In genomic region chr1:76059461-76059860, GRCh38 we compare ENCODE assay signal across 30 cellular contexts. TPM values are rescaled to one million over a fixed set of nuclear protein-coding genes. Genes with fewer than 3 reads are reported as not detected.
DNase-seq lines count a peak whose midpoint lies in the region; ATAC-seq and TF ChIP-seq lines count a peak whose summit lies in the region.
"Had no signal": no experiment of that assay in that cellular context is flagged by ENCODE, and none has a peak within 500 bp of the region (broad histone marks: within the 10 kb centered on the region; RNA-seq: fewer than 3 reads in every experiment).

No MANE protein-coding gene starts in this region.

- no peak overlapping the region for H3K9ac ChIP-seq in H9 (ENCODE audit: extremely low read depth, insufficient read length, low read length)
- H3K9ac ChIP-seq: parathyroid adenoma had no signal

- H3K27me3 ChIP-seq in Panc1 (ENCODE audit: control insufficient read depth, insufficient read depth, low read length) (no peaks in the 10 kb centered on the region), body of pancreas (no peaks in the 10 kb centered on the region), H9 (ENCODE audit: insufficient read depth, low read length) (no peaks in the 10 kb centered on the region)

- DNase-seq in COLO829 (ENCODE audit: low spot score) (peak; percentile 38), HuH-7 (ENCODE audit: low spot score) (peak; percentile 8), Panc1 (ENCODE audit: low read depth, low spot score) (no peak), nephron progenitor cell (no peak), body of pancreas (no peak), NCI-H2107 treated with DMSO at 0.1 percent for 48 hours (lab: John Stamatoyannopoulos, UW; ENCODE audit: unreplicated experiment) (no peak), H9 (no peak)
- DNase-seq: activated CD4-positive, alpha-beta memory T cell treated with anti-CD3 and anti-CD28 coated beads, Interleukin-2, amount 10 ng/mL, durations not matched to agents 7 days and 5 days; activated CD4-positive, alpha-beta T cell treated with anti-CD3 and anti-CD28 coated beads for 1 hour; activated naive CD4-positive, alpha-beta T cell treated with anti-CD3 and anti-CD28 coated beads, Interleukin-2, amount 50 U/mL, for 16 hours; amygdala; effector CD4-positive, alpha-beta T cell; islet precursor cell; mucosa of descending colon; NCI-H1105; NCI-H446; right cardiac atrium; RPMI8226; stimulated activated CD4-positive, alpha-beta T cell treated with anti-CD3 and anti-CD28 coated beads, Interleukin-4, amount 100 ng/mL, for 24 hours; T-helper 2 cell; trophoblast cell had no signal

- H3K27me3 Mint-ChIP-seq in nephron progenitor cell (ENCODE audit: low read depth, poor library complexity) (no peaks in the 10 kb centered on the region), H9 (ENCODE audit: low read depth) (no peaks in the 10 kb centered on the region)

- no peak overlapping the region for H2BK12ac ChIP-seq in H9 (ENCODE audit: insufficient read length, low read depth, low read length)

- no peak overlapping the region for H2AK5ac ChIP-seq in H9 (ENCODE audit: insufficient read length, low read length)

- no peaks in the 10 kb centered on the region for H3K79me2 ChIP-seq in H9 (ENCODE audit: insufficient read depth, low read length)
- H3K79me2 ChIP-seq: parathyroid adenoma had no signal

- no TSS peak for BruUV-seq in Panc1 (replicated peaks; lab: Mats Ljungman, UMichigan)

- H3K23me2 ChIP-seq in H9 (ENCODE audit: insufficient read length, low read depth, low read length, poor library complexity, severe bottlenecking), result no peaks in the 10 kb centered on the region

- H4K91ac ChIP-seq in H9 (ENCODE audit: insufficient read length, low read depth, low read length), result no peak overlapping the region

- H4K8ac ChIP-seq in H9 (replicated peaks; ENCODE audit: insufficient read length, low read depth, low read length), result no peak overlapping the region

- H3K4me3 Mint-ChIP-seq in nephron progenitor cell (peak overlapping the region; percentile 9), H9 (no peak overlapping the region)
- H3K4me3 Mint-ChIP-seq: activated CD4-positive, alpha-beta memory T cell treated with anti-CD3 and anti-CD28 coated beads, Interleukin-2, amount 10 ng/mL, durations not matched to agents 7 days and 5 days; activated T-helper 17 cell treated with anti-CD3 and anti-CD28 coated beads, Interleukin-2, amount 50 U/mL, for 72 hours; GM23338; natural killer cell treated with Interleukin-12 subunit alpha and Interleukin-12 subunit beta and Interleukin-15 and Interleukin-18, amount 100 ng/mL, for 72 hours; stimulated activated effector memory CD8-positive, alpha-beta T cell treated with anti-CD3 and anti-CD28 coated beads, Interleukin-12 subunit alpha, Interleukin-12 subunit beta, amount 100 ng/mL, for 72 hours had no signal

- H3K36me3 ChIP-seq in Panc1 (ENCODE audit: control insufficient read depth, insufficient read depth, low read length), result no peaks in the 10 kb centered on the region
- no peaks in the 10 kb centered on the region for H3K36me3 ChIP-seq in body of pancreas (replicated peaks in 1 of 2; ENCODE audit: insufficient read depth in 1 of 2, low read depth in 2 of 2)
- H3K36me3 ChIP-seq: breast epithelium had no signal

- H3K36me3 Mint-ChIP-seq in nephron progenitor cell (ENCODE audit: low read depth) (no peaks in the 10 kb centered on the region), H9 (ENCODE audit: insufficient read depth in 1 of 3, low read depth in 3 of 3) (no peaks in the 10 kb centered on the region; a peak in 1 of 7 replicates)
- H3K36me3 Mint-ChIP-seq: natural killer cell treated with Interleukin-12 subunit alpha and Interleukin-12 subunit beta and Interleukin-15 and Interleukin-18, amount 100 ng/mL, for 72 hours; stimulated activated effector memory CD8-positive, alpha-beta T cell treated with anti-CD3 and anti-CD28 coated beads, Interleukin-12 subunit alpha, Interleukin-12 subunit beta, amount 100 ng/mL, for 72 hours had no signal

- H3K27ac Mint-ChIP-seq in nephron progenitor cell (peak overlapping the region; percentile 64), H9 (no peak overlapping the region)
- H3K27ac Mint-ChIP-seq: activated CD4-positive, alpha-beta memory T cell treated with anti-CD3 and anti-CD28 coated beads, Interleukin-2, amount 10 ng/mL, durations not matched to agents 7 days and 5 days; activated T-helper 17 cell treated with anti-CD3 and anti-CD28 coated beads, Interleukin-2, amount 50 U/mL, for 72 hours; GM23338; natural killer cell treated with Interleukin-12 subunit alpha and Interleukin-12 subunit beta and Interleukin-15 and Interleukin-18, amount 100 ng/mL, for 72 hours; stimulated activated effector memory CD8-positive, alpha-beta T cell treated with anti-CD3 and anti-CD28 coated beads, Interleukin-12 subunit alpha, Interleukin-12 subunit beta, amount 100 ng/mL, for 72 hours had no signal

- no peak overlapping the region for H2BK5ac ChIP-seq in H9 (ENCODE audit: insufficient read length, low read length)

- H3K4me2 ChIP-seq in H9 (ENCODE audit: insufficient read depth, insufficient read length, low read length), result no peak overlapping the region
- H3K4me2 ChIP-seq: GM23338 had no signal

- H3T11ph ChIP-seq in H9 (ENCODE audit: low read length), result no peak overlapping the region

- TF ChIP-seq POLR2A in body of pancreas (IDR thresholded peaks at IDR 0.05), result no peak

- no peak overlapping the region for H3K18ac ChIP-seq in H9 (ENCODE audit: insufficient read length, low read depth, low read length)

- no peak overlapping the region for H3K14ac ChIP-seq in H9 (ENCODE audit: insufficient read depth, low read length)

- H3K56ac ChIP-seq in H9 (ENCODE audit: insufficient read length, low read depth, low read length), result no peak overlapping the region

- H3K27ac ChIP-seq in Panc1 (ENCODE audit: low read length) (no peak overlapping the region), body of pancreas (no peak overlapping the region), H9 (ENCODE audit: insufficient read length, low read depth, low read length) (no peak overlapping the region)
- H3K27ac ChIP-seq: breast epithelium, C4-2B, epithelial cell of prostate, parathyroid adenoma, SK-N-MC had no signal

- H3K9me3 ChIP-seq in Panc1 (ENCODE audit: control insufficient read depth, insufficient read depth, low read depth, low read length), result no peaks in the 10 kb centered on the region
- H3K9me3 ChIP-seq in body of pancreas, result no peaks in the 10 kb centered on the region
- no peaks in the 10 kb centered on the region for H3K9me3 ChIP-seq in H9 (ENCODE audit: control insufficient read depth, low read depth, low read length)
- H3K9me3 ChIP-seq: breast epithelium, mucosa of descending colon had no signal

- ATAC-seq in Panc1 (peak; percentile 48; the same call in 1 of the 2 replicates), body of pancreas (no peak)
- ATAC-seq: activated T-helper 17 cell treated with anti-CD3 and anti-CD28 coated beads, Interleukin-2, amount 50 U/mL, for 72 hours; GM23338; mucosa of descending colon; natural killer cell treated with Interleukin-12 subunit alpha and Interleukin-12 subunit beta and Interleukin-15 and Interleukin-18, amount 100 ng/mL, for 72 hours; right cardiac atrium; stimulated activated effector memory CD8-positive, alpha-beta T cell treated with anti-CD3 and anti-CD28 coated beads, Interleukin-12 subunit alpha, Interleukin-12 subunit beta, amount 100 ng/mL, for 72 hours had no signal

- TF ChIP-seq CTCF in Panc1 (IDR thresholded peaks at IDR 0.05), result no peak
- no peak for TF ChIP-seq CTCF in nephron progenitor cell (IDR thresholded peaks at IDR 0.05)
- TF ChIP-seq CTCF in body of pancreas (IDR thresholded peaks at IDR 0.05), result no peak
- TF ChIP-seq CTCF in H9 (conservative IDR thresholded peaks at IDR 0.05), result no peak

- no peak overlapping the region for H4K5ac ChIP-seq in H9 (ENCODE audit: insufficient read length, low read depth, low read length)

- H3K4me1 ChIP-seq in Panc1 (ENCODE audit: control insufficient read depth, insufficient read depth, low read length) (no peaks in the 10 kb centered on the region), body of pancreas (no peaks in the 10 kb centered on the region), H9 (ENCODE audit: insufficient read depth, low read length) (peaks cover 5% of the 10 kb centered on the region)
- H3K4me1 ChIP-seq: breast epithelium, parathyroid adenoma had no signal

- H2AFZ ChIP-seq in H9 (ENCODE audit: low read length), result no peak overlapping the region
- H2AFZ ChIP-seq: GM23338, parathyroid adenoma had no signal

- no peak overlapping the region for H2BK15ac ChIP-seq in H9 (ENCODE audit: low read depth, low read length)

- WGBS in body of pancreas, 2 donors, result 33 to 39% methylated on average over 2 of the region's 2 CpGs
- no CpG with 5 or more reads among the region's 2 CpGs for WGBS in H9 (ENCODE audit: extremely low coverage, insufficient read length, low lambda C conversion rate)

- H3K4me1 Mint-ChIP-seq in nephron progenitor cell (peaks cover 34% of the 10 kb centered on the region), H9 (peaks cover 9 to 19% of the 10 kb centered on the region in 2 experiments; a peak in 3 of 4 replicates)
- H3K4me1 Mint-ChIP-seq: activated CD4-positive, alpha-beta memory T cell treated with anti-CD3 and anti-CD28 coated beads, Interleukin-2, amount 10 ng/mL, durations not matched to agents 7 days and 5 days; activated T-helper 17 cell treated with anti-CD3 and anti-CD28 coated beads, Interleukin-2, amount 50 U/mL, for 72 hours; stimulated activated effector memory CD8-positive, alpha-beta T cell treated with anti-CD3 and anti-CD28 coated beads, Interleukin-12 subunit alpha, Interleukin-12 subunit beta, amount 100 ng/mL, for 72 hours had no signal

- H4K20me1 ChIP-seq in H9 (ENCODE audit: control insufficient read depth, insufficient read depth, insufficient read length), result no peaks in the 10 kb centered on the region

- H3K4me3 ChIP-seq in Panc1 (ENCODE audit: low read depth in 2 of 2, low read length in 2 of 2) (no peak overlapping the region), body of pancreas (no peak overlapping the region)
- H3K4me3 ChIP-seq: breast epithelium, GM23338, mucosa of descending colon, SK-N-MC had no signal

- H2BK120ac ChIP-seq in H9 (ENCODE audit: low read depth, low read length, poor library complexity, severe bottlenecking), result no peak overlapping the region

- no peak overlapping the region for H2BK20ac ChIP-seq in H9 (ENCODE audit: low read depth, low read length, poor library complexity, severe bottlenecking)

- CTCF ChIA-PET in Panc1 (lab: Charles Lee), result no interaction called here

- no peaks in the 10 kb centered on the region for H3K79me1 ChIP-seq in H9 (ENCODE audit: insufficient read depth, low read depth, low read length, poor library complexity, severe bottlenecking)

- intact Hi-C loops in Panc1 (cut with micrococcal nuclease; ENCODE audit: unreplicated experiment), result no loop called here
- intact Hi-C loops in body of pancreas (cut with DNase I), result no loop called here

- H3K4ac ChIP-seq in H9 (ENCODE audit: low read depth, low read length), result no peak overlapping the region

- POLR2A ChIA-PET in Panc1 (lab: Charles Lee), result no interaction called here

- H3K9me3 Mint-ChIP-seq in nephron progenitor cell (no peaks in the 10 kb centered on the region), H9 (no peaks in the 10 kb centered on the region)
- H3K9me3 Mint-ChIP-seq: activated CD4-positive, alpha-beta memory T cell treated with anti-CD3 and anti-CD28 coated beads, Interleukin-2, amount 10 ng/mL, durations not matched to agents 7 days and 5 days; activated T-helper 17 cell treated with anti-CD3 and anti-CD28 coated beads, Interleukin-2, amount 50 U/mL, for 72 hours; GM23338; natural killer cell treated with Interleukin-12 subunit alpha and Interleukin-12 subunit beta and Interleukin-15 and Interleukin-18, amount 100 ng/mL, for 72 hours; stimulated activated effector memory CD8-positive, alpha-beta T cell treated with anti-CD3 and anti-CD28 coated beads, Interleukin-12 subunit alpha, Interleukin-12 subunit beta, amount 100 ng/mL, for 72 hours had no signal

- no peak overlapping the region for H3K23ac ChIP-seq in H9 (ENCODE audit: insufficient read length, low read depth, low read length)

- in situ Hi-C loops in Panc1 (cut with HindIII; ENCODE audit: low pct_unique_long_range_greater_than_20kb, low sequenced_read_pairs), result no loop called here

RNA-seq across cellular contexts. Expression of gene ST6GALNAC3, which starts 15.1 kb away (rescaled TPM):
- total RNA-seq in Panc1 (2021; ENCODE audit: unreplicated experiment), result 0.03 TPM
- not detected for polyA plus RNA-seq in Panc1 (2012; ENCODE audit: insufficient read length)
- total RNA-seq in body of pancreas, result 1 to 10 TPM; 1.3 to 2.3 TPM
- 10.7 and 11.2 TPM in 2 replicates for total RNA-seq in H9 (2021)
- total RNA-seq: activated CD4-positive, alpha-beta memory T cell treated with anti-CD3 and anti-CD28 coated beads, Interleukin-2, amount 10 ng/mL, durations not matched to agents 7 days and 5 days had no signal

Comparison
In these comparisons a context has a peak if more than half of its experiments do, and no peak if none do; other contexts are left out.
1. DNase-seq: peak in COLO829 (single experiment) and HuH-7 (single experiment); none in Panc1 (single experiment), nephron progenitor cell (single experiment), body of pancreas (0 of 4), NCI-H2107 treated with DMSO at 0.1 percent for 48 hours (single experiment) and H9 (single experiment).